Comparison of ENCODE assay signal across 1 cellular context in genomic region chr17:82463881-82464566, GRCh38.
TF ChIP-seq lines count a peak whose summit lies in the region.

No MANE protein-coding gene starts in this region.

TF ChIP-seq in liver, 16 proteins besides CTCF, POLR2A, EP300 and RAD21:
- TF ChIP-seq, protein P1, sequence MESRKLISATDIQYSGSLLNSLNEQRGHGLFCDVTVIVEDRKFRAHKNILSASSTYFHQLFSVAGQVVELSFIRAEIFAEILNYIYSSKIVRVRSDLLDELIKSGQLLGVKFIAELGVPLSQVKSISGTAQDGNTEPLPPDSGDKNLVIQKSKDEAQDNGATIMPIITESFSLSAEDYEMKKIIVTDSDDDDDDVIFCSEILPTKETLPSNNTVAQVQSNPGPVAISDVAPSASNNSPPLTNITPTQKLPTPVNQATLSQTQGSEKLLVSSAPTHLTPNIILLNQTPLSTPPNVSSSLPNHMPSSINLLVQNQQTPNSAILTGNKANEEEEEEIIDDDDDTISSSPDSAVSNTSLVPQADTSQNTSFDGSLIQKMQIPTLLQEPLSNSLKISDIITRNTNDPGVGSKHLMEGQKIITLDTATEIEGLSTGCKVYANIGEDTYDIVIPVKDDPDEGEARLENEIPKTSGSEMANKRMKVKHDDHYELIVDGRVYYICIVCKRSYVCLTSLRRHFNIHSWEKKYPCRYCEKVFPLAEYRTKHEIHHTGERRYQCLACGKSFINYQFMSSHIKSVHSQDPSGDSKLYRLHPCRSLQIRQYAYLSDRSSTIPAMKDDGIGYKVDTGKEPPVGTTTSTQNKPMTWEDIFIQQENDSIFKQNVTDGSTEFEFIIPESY (IDR thresholded peaks at IDR 0.05): no peak
- TF ChIP-seq NR2F2 (IDR thresholded peaks at IDR 0.05): peak; percentile 69
- TF ChIP-seq, protein P2, sequence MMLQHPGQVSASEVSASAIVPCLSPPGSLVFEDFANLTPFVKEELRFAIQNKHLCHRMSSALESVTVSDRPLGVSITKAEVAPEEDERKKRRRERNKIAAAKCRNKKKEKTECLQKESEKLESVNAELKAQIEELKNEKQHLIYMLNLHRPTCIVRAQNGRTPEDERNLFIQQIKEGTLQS (IDR thresholded peaks at IDR 0.05): no peak
